2 cellular contexts compared by ENCODE assay signal in genomic region chr2:24049485-24050021, GRCh38.
A peak's percentile ranks its signal among the peaks of the same experiment; 100 is the strongest.
TF ChIP-seq lines count a peak whose summit lies in the region.

TSS of gene FKBP1B (plus strand) at chr2:24049741. CDS start at chr2:24049850, 109 bp downstream.

TF ChIP-seq in WTC11, 78 proteins besides CTCF, POLR2A, EP300 and RAD21 (continued from another document):
- TF ChIP-seq IRF1 (CRISPR knock-in tag; IDR thresholded peaks at IDR 0.05) (no peak), FOXJ3 (CRISPR knock-in tag; IDR thresholded peaks at IDR 0.05; ENCODE audit: borderline replicate concordance) (no peak), PRRX2 (CRISPR knock-in tag; IDR thresholded peaks at IDR 0.05) (no peak), ELF4 (CRISPR knock-in tag; IDR thresholded peaks at IDR 0.05; ENCODE audit: low read depth) (no peak), NR2C2 (CRISPR knock-in tag; IDR thresholded peaks at IDR 0.05) (no peak), SOX15 (CRISPR knock-in tag; IDR thresholded peaks at IDR 0.05) (no peak), TEAD4 (CRISPR knock-in tag; IDR thresholded peaks at IDR 0.05) (no peak), USF2 (CRISPR knock-in tag; IDR thresholded peaks at IDR 0.05) (no peak), JAZF1 (CRISPR knock-in tag; IDR thresholded peaks at IDR 0.05) (no peak)
- TF ChIP-seq, protein P1, sequence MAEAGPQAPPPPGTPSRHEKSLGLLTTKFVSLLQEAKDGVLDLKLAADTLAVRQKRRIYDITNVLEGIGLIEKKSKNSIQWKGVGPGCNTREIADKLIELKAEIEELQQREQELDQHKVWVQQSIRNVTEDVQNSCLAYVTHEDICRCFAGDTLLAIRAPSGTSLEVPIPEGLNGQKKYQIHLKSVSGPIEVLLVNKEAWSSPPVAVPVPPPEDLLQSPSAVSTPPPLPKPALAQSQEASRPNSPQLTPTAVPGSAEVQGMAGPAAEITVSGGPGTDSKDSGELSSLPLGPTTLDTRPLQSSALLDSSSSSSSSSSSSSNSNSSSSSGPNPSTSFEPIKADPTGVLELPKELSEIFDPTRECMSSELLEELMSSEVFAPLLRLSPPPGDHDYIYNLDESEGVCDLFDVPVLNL (CRISPR knock-in tag; IDR thresholded peaks at IDR 0.05; ENCODE audit: borderline replicate concordance, low read depth), result no peak
- TF ChIP-seq, protein P2, sequence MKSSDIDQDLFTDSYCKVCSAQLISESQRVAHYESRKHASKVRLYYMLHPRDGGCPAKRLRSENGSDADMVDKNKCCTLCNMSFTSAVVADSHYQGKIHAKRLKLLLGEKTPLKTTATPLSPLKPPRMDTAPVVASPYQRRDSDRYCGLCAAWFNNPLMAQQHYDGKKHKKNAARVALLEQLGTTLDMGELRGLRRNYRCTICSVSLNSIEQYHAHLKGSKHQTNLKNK (CRISPR knock-in tag; IDR thresholded peaks at IDR 0.05), result no peak

TF ChIP-seq in HepG2, 621 proteins besides CTCF, POLR2A, EP300 and RAD21 (continued from another document and continues in another):
- TF ChIP-seq SIN3A (IDR thresholded peaks at IDR 0.05; ENCODE audit: borderline replicate concordance, low read depth, low read length) (peak; percentile 68; the same call in 1 of the 2 replicates), SETDB1 (CRISPR knock-in tag; IDR thresholded peaks at IDR 0.05; ENCODE audit: borderline replicate concordance) (no peak), ZNF720 (CRISPR knock-in tag; IDR thresholded peaks at IDR 0.05) (no peak), ZNF672 (CRISPR knock-in tag; IDR thresholded peaks at IDR 0.05) (no peak), CSRNP2 (CRISPR knock-in tag; conservative IDR thresholded peaks at IDR 0.05; ENCODE audit: low read depth) (no peak), HOXA5 (CRISPR knock-in tag; IDR thresholded peaks at IDR 0.05) (no peak), EED (CRISPR knock-in tag; IDR thresholded peaks at IDR 0.05) (0 out of 2 replicates have a peak, but pooled peaks have one; percentile 25), TOE1 (CRISPR knock-in tag; IDR thresholded peaks at IDR 0.05) (no peak), BORCS8-MEF2B (CRISPR knock-in tag; IDR thresholded peaks at IDR 0.05) (0 out of 2 replicates have a peak, but pooled peaks have one; percentile 35), ADNP (CRISPR knock-in tag; IDR thresholded peaks at IDR 0.05) (no peak), ZBTB7B (CRISPR knock-in tag; IDR thresholded peaks at IDR 0.05) (no peak; the same call in 1 of the 2 replicates), MTA1 (CRISPR knock-in tag; IDR thresholded peaks at IDR 0.05; ENCODE audit: borderline replicate concordance) (peak; percentile 31; the same call in 1 of the 2 replicates), ZNF772 (CRISPR knock-in tag; IDR thresholded peaks at IDR 0.05) (0 out of 2 replicates have a peak, but pooled peaks have one; percentile 21), TGIF2 (CRISPR knock-in tag; IDR thresholded peaks at IDR 0.05) (peak; percentile 45; the same call in 1 of the 2 replicates), GABPB1 (CRISPR knock-in tag; IDR thresholded peaks at IDR 0.05) (peak; percentile 42), MEF2D (CRISPR knock-in tag; IDR thresholded peaks at IDR 0.05) (0 out of 2 replicates have a peak, but pooled peaks have one; percentile 3), FOXJ3 (CRISPR knock-in tag; IDR thresholded peaks at IDR 0.05; ENCODE audit: borderline replicate concordance) (no peak), ZNF678 (CRISPR knock-in tag; IDR thresholded peaks at IDR 0.05) (no peak), THRA (CRISPR knock-in tag; IDR thresholded peaks at IDR 0.05; ENCODE audit: borderline replicate concordance) (no peak), IRX3 (CRISPR knock-in tag; IDR thresholded peaks at IDR 0.05; ENCODE audit: borderline replicate concordance, low read depth) (no peak), CCDC6 (CRISPR knock-in tag; IDR thresholded peaks at IDR 0.05) (0 out of 2 replicates have a peak, but pooled peaks have one; percentile 13), ZNF562 (CRISPR knock-in tag; IDR thresholded peaks at IDR 0.05; ENCODE audit: borderline replicate concordance) (no peak), XRCC5 (optimal IDR thresholded peaks at IDR 0.05; ENCODE audit: low read length) (no peak), IRF1 (CRISPR knock-in tag; IDR thresholded peaks at IDR 0.05; ENCODE audit: low read depth) (no peak), SIX4 (CRISPR knock-in tag; IDR thresholded peaks at IDR 0.05) (no peak), TARDBP (CRISPR knock-in tag; IDR thresholded peaks at IDR 0.05) (peak; percentile 45; the same call in 1 of the 2 replicates), HDAC2 (CRISPR knock-in tag; IDR thresholded peaks at IDR 0.05) (0 out of 2 replicates have a peak, but pooled peaks have one; percentile 26), ZNF761 (CRISPR knock-in tag; conservative IDR thresholded peaks at IDR 0.05) (peak; percentile 7; the same call in 1 of the 2 replicates), PHF8 (CRISPR knock-in tag; IDR thresholded peaks at IDR 0.05) (peak; percentile 65), SSRP1 (CRISPR knock-in tag; IDR thresholded peaks at IDR 0.05) (no peak)
- TF ChIP-seq, protein P3, sequence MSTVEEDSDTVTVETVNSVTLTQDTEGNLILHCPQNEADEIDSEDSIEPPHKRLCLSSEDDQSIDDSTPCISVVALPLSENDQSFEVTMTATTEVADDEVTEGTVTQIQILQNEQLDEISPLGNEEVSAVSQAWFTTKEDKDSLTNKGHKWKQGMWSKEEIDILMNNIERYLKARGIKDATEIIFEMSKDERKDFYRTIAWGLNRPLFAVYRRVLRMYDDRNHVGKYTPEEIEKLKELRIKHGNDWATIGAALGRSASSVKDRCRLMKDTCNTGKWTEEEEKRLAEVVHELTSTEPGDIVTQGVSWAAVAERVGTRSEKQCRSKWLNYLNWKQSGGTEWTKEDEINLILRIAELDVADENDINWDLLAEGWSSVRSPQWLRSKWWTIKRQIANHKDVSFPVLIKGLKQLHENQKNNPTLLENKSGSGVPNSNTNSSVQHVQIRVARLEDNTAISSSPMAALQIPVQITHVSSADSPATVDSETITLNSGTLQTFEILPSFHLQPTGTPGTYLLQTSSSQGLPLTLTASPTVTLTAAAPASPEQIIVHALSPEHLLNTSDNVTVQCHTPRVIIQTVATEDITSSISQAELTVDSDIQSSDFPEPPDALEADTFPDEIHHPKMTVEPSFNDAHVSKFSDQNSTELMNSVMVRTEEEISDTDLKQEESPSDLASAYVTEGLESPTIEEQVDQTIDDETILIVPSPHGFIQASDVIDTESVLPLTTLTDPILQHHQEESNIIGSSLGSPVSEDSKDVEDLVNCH (CRISPR knock-in tag; IDR thresholded peaks at IDR 0.05), result no peak
- TF ChIP-seq, protein P4, sequence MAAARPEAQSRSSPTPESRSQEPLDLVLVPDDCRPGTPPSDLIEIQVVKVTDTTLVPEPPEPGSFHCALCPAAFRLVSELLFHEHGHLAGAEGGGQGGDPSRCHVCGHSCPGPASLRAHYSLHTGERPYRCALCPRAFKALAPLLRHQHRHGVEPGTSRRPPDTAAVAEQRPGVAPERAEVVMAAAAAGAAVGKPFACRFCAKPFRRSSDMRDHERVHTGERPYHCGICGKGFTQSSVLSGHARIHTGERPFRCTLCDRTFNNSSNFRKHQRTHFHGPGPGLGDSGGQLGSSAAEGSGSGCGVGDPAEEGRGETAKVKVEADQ (CRISPR knock-in tag; IDR thresholded peaks at IDR 0.05; ENCODE audit: borderline replicate concordance), result no peak
- TF ChIP-seq, protein P5, sequence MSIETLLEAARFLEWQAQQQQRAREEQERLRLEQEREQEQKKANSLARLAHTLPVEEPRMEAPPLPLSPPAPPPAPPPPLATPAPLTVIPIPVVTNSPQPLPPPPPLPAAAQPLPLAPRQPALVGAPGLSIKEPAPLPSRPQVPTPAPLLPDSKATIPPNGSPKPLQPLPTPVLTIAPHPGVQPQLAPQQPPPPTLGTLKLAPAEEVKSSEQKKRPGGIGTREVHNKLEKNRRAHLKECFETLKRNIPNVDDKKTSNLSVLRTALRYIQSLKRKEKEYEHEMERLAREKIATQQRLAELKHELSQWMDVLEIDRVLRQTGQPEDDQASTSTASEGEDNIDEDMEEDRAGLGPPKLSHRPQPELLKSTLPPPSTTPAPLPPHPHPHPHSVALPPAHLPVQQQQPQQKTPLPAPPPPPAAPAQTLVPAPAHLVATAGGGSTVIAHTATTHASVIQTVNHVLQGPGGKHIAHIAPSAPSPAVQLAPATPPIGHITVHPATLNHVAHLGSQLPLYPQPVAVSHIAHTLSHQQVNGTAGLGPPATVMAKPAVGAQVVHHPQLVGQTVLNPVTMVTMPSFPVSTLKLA (IDR thresholded peaks at IDR 0.05), result no peak
- TF ChIP-seq, protein P6, sequence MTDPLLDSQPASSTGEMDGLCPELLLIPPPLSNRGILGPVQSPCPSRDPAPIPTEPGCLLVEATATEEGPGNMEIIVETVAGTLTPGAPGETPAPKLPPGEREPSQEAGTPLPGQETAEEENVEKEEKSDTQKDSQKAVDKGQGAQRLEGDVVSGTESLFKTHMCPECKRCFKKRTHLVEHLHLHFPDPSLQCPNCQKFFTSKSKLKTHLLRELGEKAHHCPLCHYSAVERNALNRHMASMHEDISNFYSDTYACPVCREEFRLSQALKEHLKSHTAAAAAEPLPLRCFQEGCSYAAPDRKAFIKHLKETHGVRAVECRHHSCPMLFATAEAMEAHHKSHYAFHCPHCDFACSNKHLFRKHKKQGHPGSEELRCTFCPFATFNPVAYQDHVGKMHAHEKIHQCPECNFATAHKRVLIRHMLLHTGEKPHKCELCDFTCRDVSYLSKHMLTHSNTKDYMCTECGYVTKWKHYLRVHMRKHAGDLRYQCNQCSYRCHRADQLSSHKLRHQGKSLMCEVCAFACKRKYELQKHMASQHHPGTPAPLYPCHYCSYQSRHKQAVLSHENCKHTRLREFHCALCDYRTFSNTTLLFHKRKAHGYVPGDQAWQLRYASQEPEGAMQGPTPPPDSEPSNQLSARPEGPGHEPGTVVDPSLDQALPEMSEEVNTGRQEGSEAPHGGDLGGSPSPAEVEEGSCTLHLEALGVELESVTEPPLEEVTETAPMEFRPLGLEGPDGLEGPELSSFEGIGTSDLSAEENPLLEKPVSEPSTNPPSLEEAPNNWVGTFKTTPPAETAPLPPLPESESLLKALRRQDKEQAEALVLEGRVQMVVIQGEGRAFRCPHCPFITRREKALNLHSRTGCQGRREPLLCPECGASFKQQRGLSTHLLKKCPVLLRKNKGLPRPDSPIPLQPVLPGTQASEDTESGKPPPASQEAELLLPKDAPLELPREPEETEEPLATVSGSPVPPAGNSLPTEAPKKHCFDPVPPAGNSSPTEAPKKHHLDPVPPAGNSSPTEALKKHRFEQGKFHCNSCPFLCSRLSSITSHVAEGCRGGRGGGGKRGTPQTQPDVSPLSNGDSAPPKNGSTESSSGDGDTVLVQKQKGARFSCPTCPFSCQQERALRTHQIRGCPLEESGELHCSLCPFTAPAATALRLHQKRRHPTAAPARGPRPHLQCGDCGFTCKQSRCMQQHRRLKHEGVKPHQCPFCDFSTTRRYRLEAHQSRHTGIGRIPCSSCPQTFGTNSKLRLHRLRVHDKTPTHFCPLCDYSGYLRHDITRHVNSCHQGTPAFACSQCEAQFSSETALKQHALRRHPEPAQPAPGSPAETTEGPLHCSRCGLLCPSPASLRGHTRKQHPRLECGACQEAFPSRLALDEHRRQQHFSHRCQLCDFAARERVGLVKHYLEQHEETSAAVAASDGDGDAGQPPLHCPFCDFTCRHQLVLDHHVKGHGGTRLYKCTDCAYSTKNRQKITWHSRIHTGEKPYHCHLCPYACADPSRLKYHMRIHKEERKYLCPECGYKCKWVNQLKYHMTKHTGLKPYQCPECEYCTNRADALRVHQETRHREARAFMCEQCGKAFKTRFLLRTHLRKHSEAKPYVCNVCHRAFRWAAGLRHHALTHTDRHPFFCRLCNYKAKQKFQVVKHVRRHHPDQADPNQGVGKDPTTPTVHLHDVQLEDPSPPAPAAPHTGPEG (CRISPR knock-in tag; IDR thresholded peaks at IDR 0.05), result no peak
- TF ChIP-seq, protein P7, sequence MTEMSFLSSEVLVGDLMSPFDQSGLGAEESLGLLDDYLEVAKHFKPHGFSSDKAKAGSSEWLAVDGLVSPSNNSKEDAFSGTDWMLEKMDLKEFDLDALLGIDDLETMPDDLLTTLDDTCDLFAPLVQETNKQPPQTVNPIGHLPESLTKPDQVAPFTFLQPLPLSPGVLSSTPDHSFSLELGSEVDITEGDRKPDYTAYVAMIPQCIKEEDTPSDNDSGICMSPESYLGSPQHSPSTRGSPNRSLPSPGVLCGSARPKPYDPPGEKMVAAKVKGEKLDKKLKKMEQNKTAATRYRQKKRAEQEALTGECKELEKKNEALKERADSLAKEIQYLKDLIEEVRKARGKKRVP (CRISPR knock-in tag; IDR thresholded peaks at IDR 0.05), result 0 out of 4 replicates have a peak, but pooled peaks of 1 of the 2 experiments have one; percentile 47
- TF ChIP-seq, protein P8, sequence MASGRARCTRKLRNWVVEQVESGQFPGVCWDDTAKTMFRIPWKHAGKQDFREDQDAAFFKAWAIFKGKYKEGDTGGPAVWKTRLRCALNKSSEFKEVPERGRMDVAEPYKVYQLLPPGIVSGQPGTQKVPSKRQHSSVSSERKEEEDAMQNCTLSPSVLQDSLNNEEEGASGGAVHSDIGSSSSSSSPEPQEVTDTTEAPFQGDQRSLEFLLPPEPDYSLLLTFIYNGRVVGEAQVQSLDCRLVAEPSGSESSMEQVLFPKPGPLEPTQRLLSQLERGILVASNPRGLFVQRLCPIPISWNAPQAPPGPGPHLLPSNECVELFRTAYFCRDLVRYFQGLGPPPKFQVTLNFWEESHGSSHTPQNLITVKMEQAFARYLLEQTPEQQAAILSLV (CRISPR knock-in tag; IDR thresholded peaks at IDR 0.05; ENCODE audit: borderline replicate concordance), result 0 out of 2 replicates have a peak, but pooled peaks have one; percentile 33
